30 cellular contexts compared by ENCODE assay signal in genomic region chr15:75181780-75182179, GRCh38. TPM values are rescaled to one million over a fixed set of nuclear protein-coding genes. Genes with fewer than 3 reads are reported as not detected.
A peak's percentile ranks its signal among the peaks of the same experiment; 100 is the strongest.
DNase-seq lines count a peak whose midpoint lies in the region; ATAC-seq, FAIRE-seq and TF ChIP-seq lines count a peak whose summit lies in the region.
"Had no signal": no experiment of that assay in that cellular context is flagged by ENCODE, and none has a peak within 500 bp of the region (broad histone marks: within the 10 kb centered on the region; RNA-seq: fewer than 3 reads in every experiment).

No MANE protein-coding gene starts in this region.

- H3K27me3 Mint-ChIP-seq in nephron progenitor cell (ENCODE audit: low read depth, poor library complexity), result peaks cover 32% of the 10 kb centered on the region

- intact Hi-C loops in heart left ventricle (cut with DNase I), result no loop called here

- no peak overlapping the region for H4K5ac ChIP-seq in H1 (ENCODE audit: insufficient read length, low read depth, low read length)

- no peak overlapping the region for H2BK15ac ChIP-seq in H1 (ENCODE audit: low read length)

- H3K4me3 ChIP-seq in cardiac muscle cell, result no peak overlapping the region
- H3K4me3 ChIP-seq in heart left ventricle, result no peak overlapping the region
- no peak overlapping the region for H3K4me3 ChIP-seq in H1 (ENCODE audit: extremely low read depth in 1 of 4, insufficient read depth in 2 of 4, low read depth in 3 of 4, low read length in 4 of 4)
- H3K4me3 ChIP-seq: ascending aorta, heart right ventricle, prostate gland had no signal

- no peaks in the 10 kb centered on the region for H3K36me3 Mint-ChIP-seq in nephron progenitor cell (ENCODE audit: low read depth)
- H3K36me3 Mint-ChIP-seq: activated naive CD8-positive, alpha-beta T cell treated with anti-CD3 and anti-CD28 coated beads for 36 hours; stimulated activated effector memory CD8-positive, alpha-beta T cell treated with anti-CD3 and anti-CD28 coated beads, Interleukin-12 subunit alpha, Interleukin-12 subunit beta, amount 100 ng/mL, for 72 hours had no signal

- H3K36me3 ChIP-seq in cardiac muscle cell (no peaks in the 10 kb centered on the region), heart left ventricle (no peaks in the 10 kb centered on the region), H1 (ENCODE audit: control insufficient read depth in 2 of 4, insufficient read depth in 4 of 4, low read length in 3 of 4) (no peaks in the 10 kb centered on the region)
- H3K36me3 ChIP-seq: ascending aorta, heart right ventricle, neutrophil, prostate gland had no signal

- no peaks in the 10 kb centered on the region for H3K27me3 ChIP-seq in cardiac muscle cell
- H3K27me3 ChIP-seq in heart left ventricle, result peaks cover 0 to 9% (median 0%) of the 10 kb centered on the region in 9 donors
- H3K27me3 ChIP-seq in H1 (replicated peaks in 1 of 4; ENCODE audit: control insufficient read depth in 3 of 4, extremely low read depth in 1 of 4, insufficient read depth in 3 of 4, low read length in 3 of 4), result peaks cover 0 to 16% (median 7%) of the 10 kb centered on the region in 4 experiments; a peak in 4 of 7 replicates
- H3K27me3 ChIP-seq: ascending aorta had no signal

- no peaks in the 10 kb centered on the region for H3K79me2 ChIP-seq in H1 (ENCODE audit: control insufficient read depth in 1 of 2, insufficient read depth in 2 of 2, low read length in 2 of 2)

- TF ChIP-seq RAD21 in H1 (IDR thresholded peaks at IDR 0.05 in 1 of 2, conservative IDR thresholded peaks at IDR 0.05 in 1 of 2; ENCODE audit: low read depth in 2 of 2, low read length in 2 of 2), result no peak

- no peak for TF ChIP-seq EP300 in H1 (IDR thresholded peaks at IDR 0.05; ENCODE audit: borderline replicate concordance in 1 of 2, low read depth in 2 of 2, low read length in 2 of 2)

- H3K18ac ChIP-seq in H1 (ENCODE audit: extremely low read depth, low read length), result no peak overlapping the region; the same call in 1 of the 2 replicates

- H3K27ac Mint-ChIP-seq in nephron progenitor cell, result peak overlapping the region; percentile 89
- H3K27ac Mint-ChIP-seq: activated B cell treated with CpG ODN at 0.5 μM for 24 hours; activated naive CD8-positive, alpha-beta T cell treated with anti-CD3 and anti-CD28 coated beads for 36 hours; HFFc6; stimulated activated effector memory CD8-positive, alpha-beta T cell treated with anti-CD3 and anti-CD28 coated beads, Interleukin-12 subunit alpha, Interleukin-12 subunit beta, amount 100 ng/mL, for 72 hours had no signal

- H3K4me1 ChIP-seq in cardiac muscle cell (ENCODE audit: low read depth) (peaks cover 49% of the 10 kb centered on the region), heart left ventricle (peaks cover 0 to 43% (median 37%) of the 10 kb centered on the region in 12 donors), H1 (replicated peaks in 1 of 4; ENCODE audit: control insufficient read depth in 3 of 4, insufficient read depth in 4 of 4, low read length in 3 of 4) (peaks cover 8 to 28% (median 19%) of the 10 kb centered on the region in 4 experiments)

- H2AK5ac ChIP-seq in H1 (ENCODE audit: low read depth, low read length), result 0 out of 2 replicates have a peak overlapping the region, but pooled peaks have one; percentile 75

- FAIRE-seq in H1 (lab: Jason Lieb, UNC), result no peak
- FAIRE-seq in urothelium cell line (lab: Jason Lieb, UNC), result no peak
- FAIRE-seq in frontal cortex (lab: Jason Lieb, UNC), result no peak

- no peak overlapping the region for H2BK5ac ChIP-seq in H1 (ENCODE audit: low read depth, low read length)

- H3K23ac ChIP-seq in H1 (ENCODE audit: insufficient read length), result no peak overlapping the region

- no peaks in the 10 kb centered on the region for H4K20me1 ChIP-seq in H1 (replicated peaks in 1 of 2; ENCODE audit: control insufficient read depth in 1 of 2, insufficient read depth in 2 of 2, low read length in 2 of 2)

- no peak overlapping the region for H4K8ac ChIP-seq in H1 (ENCODE audit: extremely low read depth, insufficient read depth, low read length)

- POLR2A ChIA-PET in H1 (lab: Charles Lee; ENCODE audit: partially characterized antibody), result interaction anchor here (0.7 to 3.7 kb wide), 4 partner anchors 14 to 124 kb away, joined by 3 to 13 read pairs (median 5); partner anchors contain the start of gene C15orf39

- H3K4me1 Mint-ChIP-seq in nephron progenitor cell, result peaks cover 72% of the 10 kb centered on the region
- H3K4me1 Mint-ChIP-seq: stimulated activated effector memory CD8-positive, alpha-beta T cell treated with anti-CD3 and anti-CD28 coated beads, Interleukin-12 subunit alpha, Interleukin-12 subunit beta, amount 100 ng/mL, for 72 hours had no signal

- no peak overlapping the region for H3K4ac ChIP-seq in H1 (replicated peaks; ENCODE audit: insufficient read length, low read depth, low read length)

- H3K23me2 ChIP-seq in H1 (ENCODE audit: low read depth, low read length), result no peaks in the 10 kb centered on the region; the same call in 1 of the 2 replicates

- TF ChIP-seq POLR2A in heart left ventricle (IDR thresholded peaks at IDR 0.05) (no peak), H1 (IDR thresholded peaks at IDR 0.05; ENCODE audit: control extremely low read depth in 1 of 2, low read depth in 2 of 2, low read length in 2 of 2) (no peak)

- no peak for DNase-seq in cardiac muscle cell (ENCODE audit: low read depth in 1 of 2, low spot score in 1 of 2)
- DNase-seq in heart left ventricle, result no peak
- no peak for DNase-seq in H1 (ENCODE audit: low read depth in 1 of 2, low spot score in 2 of 2)
- no peak for DNase-seq in nephron progenitor cell
- peak; percentile 2 for DNase-seq in urothelium cell line (ENCODE audit: low spot score)
- DNase-seq in frontal cortex (ENCODE audit: low spot score in 2 of 2), result no peak
- DNase-seq in SK-N-DZ (ENCODE audit: low spot score), result no peak
- DNase-seq: 8988T; activated B cell treated with CpG ODN at 0.5 μM for 24 hours; activated CD4-positive, alpha-beta T cell treated with anti-CD3 and anti-CD28 coated beads, Interleukin-2, amount 50 U/mL, for 1 hour; activated gamma-delta T cell; activated naive CD8-positive, alpha-beta T cell treated with anti-CD3 and anti-CD28 coated beads for 36 hours; activated T-cell treated with anti-CD3 and anti-CD28 coated beads, Interleukin-2, amount 50 U/mL, for 4 hours; Calu3; central memory CD4-positive, alpha-beta T cell; cortex of kidney; DND-41; effector memory CD4-positive, alpha-beta T cell; erythroblast; GF-D8; heart right ventricle; HFFc6; NCI-H1092; NCI-H1694; trophoblast cell had no signal

- H3K27ac ChIP-seq in cardiac muscle cell (peak overlapping the region; percentile 95), heart left ventricle (peak overlapping the region in 4 of 12 donors; percentile 17 to 51 (median 36)), H1 (ENCODE audit: low read depth, low read length) (no peak overlapping the region)
- H3K27ac ChIP-seq: ascending aorta had no signal

- H3K9me3 ChIP-seq in cardiac muscle cell (ENCODE audit: low read depth) (no peaks in the 10 kb centered on the region), heart left ventricle (no peaks in the 10 kb centered on the region), H1 (ENCODE audit: insufficient read depth in 2 of 2, low read depth in 1 of 2, low read length in 1 of 2) (no peaks in the 10 kb centered on the region)
- H3K9me3 ChIP-seq: ascending aorta, heart right ventricle, neutrophil, prostate gland had no signal

- CTCF ChIA-PET in H1 (lab: Charles Lee; ENCODE audit: partially characterized antibody), result interaction anchor here (0.8 to 3.1 kb wide), 12 partner anchors 11 to 156 kb away, joined by 3 to 13 read pairs (median 4); partner anchors contain the start of gene C15orf39

- TF ChIP-seq CTCF in cardiac muscle cell (IDR thresholded peaks at IDR 0.05; ENCODE audit: low read depth, low read length) (no peak), heart left ventricle (IDR thresholded peaks at IDR 0.05) (no peak), H1 (IDR thresholded peaks at IDR 0.05; ENCODE audit: control extremely low read depth in 1 of 3, insufficient read depth in 1 of 3, low read depth in 1 of 3, low read length in 3 of 3) (no peak), nephron progenitor cell (IDR thresholded peaks at IDR 0.05) (no peak)

- WGBS in heart left ventricle, 4 donors, result 56 to 74% (median 66%) methylated on average over 5 of the region's 5 CpGs
- WGBS in H1 (ENCODE audit: extremely low coverage in 1 of 2, insufficient coverage in 1 of 2, insufficient read length in 1 of 2, insufficient replicate concordance in 2 of 2, low coverage in 1 of 2, low lambda C conversion rate in 2 of 2, missing lambda C conversion rate in 1 of 2), 2 experiments, result 93% methylated on average over 5 of the region's 5 CpGs; no CpG with 5 or more reads in 1 of the 2 experiments

- no peak overlapping the region for H2BK20ac ChIP-seq in H1 (ENCODE audit: low read length)

- no peak overlapping the region for H2AFZ ChIP-seq in H1 (ENCODE audit: low read length)

- H3K9ac ChIP-seq in H1 (replicated peaks in 1 of 4; ENCODE audit: extremely low read depth in 1 of 4, low read depth in 3 of 4, low read length in 3 of 4), result no peak overlapping the region

- no peak overlapping the region for H3K4me2 ChIP-seq in H1 (ENCODE audit: insufficient read depth in 1 of 2, low read depth in 2 of 2, low read length in 2 of 2)

- no peak overlapping the region for H3K56ac ChIP-seq in H1 (replicated peaks; ENCODE audit: insufficient read length, low read depth, low read length)

- H3K79me1 ChIP-seq in H1 (ENCODE audit: low read depth, low read length), result no peaks in the 10 kb centered on the region

- H4K91ac ChIP-seq in H1 (replicated peaks; ENCODE audit: insufficient read length, low read length), result no peak overlapping the region

- H3K4me3 Mint-ChIP-seq in nephron progenitor cell, result peak overlapping the region; percentile 29
- H3K4me3 Mint-ChIP-seq: activated B cell treated with CpG ODN at 0.5 μM for 24 hours; activated naive CD8-positive, alpha-beta T cell treated with anti-CD3 and anti-CD28 coated beads for 36 hours; activated T-cell treated with anti-CD3 and anti-CD28 coated beads, Interleukin-2, amount 50 U/mL, for 4 hours; HFFc6; stimulated activated effector memory CD8-positive, alpha-beta T cell treated with anti-CD3 and anti-CD28 coated beads, Interleukin-12 subunit alpha, Interleukin-12 subunit beta, amount 100 ng/mL, for 72 hours had no signal

- H2BK12ac ChIP-seq in H1 (ENCODE audit: low read depth, low read length), result no peak overlapping the region

- ATAC-seq in heart left ventricle (no peak), GM18867 (IDR thresholded peaks at IDR 0.05; ENCODE audit: unreplicated experiment) (no peak)
- ATAC-seq: activated T-cell treated with anti-CD3 and anti-CD28 coated beads, Interleukin-2, amount 50 U/mL, for 4 hours had no signal

- no peak overlapping the region for H3K14ac ChIP-seq in H1 (ENCODE audit: insufficient read length)

- H2BK120ac ChIP-seq in H1 (replicated peaks; ENCODE audit: low read depth, low read length), result no peak overlapping the region

- no peaks in the 10 kb centered on the region for H3K9me3 Mint-ChIP-seq in nephron progenitor cell
- H3K9me3 Mint-ChIP-seq: activated B cell treated with CpG ODN at 0.5 μM for 24 hours; activated naive CD8-positive, alpha-beta T cell treated with anti-CD3 and anti-CD28 coated beads for 36 hours; activated T-cell treated with anti-CD3 and anti-CD28 coated beads, Interleukin-2, amount 50 U/mL, for 4 hours; HFFc6; stimulated activated effector memory CD8-positive, alpha-beta T cell treated with anti-CD3 and anti-CD28 coated beads, Interleukin-12 subunit alpha, Interleukin-12 subunit beta, amount 100 ng/mL, for 72 hours had no signal

RNA-seq across cellular contexts. Expression of gene C15orf39, which starts 19.9 kb away (rescaled TPM):
- total RNA-seq in cardiac muscle cell, result 28.9 and 35.1 TPM in 2 replicates
- polyA plus RNA-seq in cardiac muscle cell, result 8.6 and 12.8 TPM in 2 replicates
- total RNA-seq in heart left ventricle, result 10 to 100 TPM in 8 of 9 donors, 1 to 10 TPM in 1; 10.0 to 26.1 (median 13.9) TPM
- polyA plus RNA-seq in heart left ventricle, result 10 to 100 TPM in 1 of 2 donors, 1 to 10 TPM in 1; 6.5 to 11.9 TPM
- total RNA-seq in H1 (2021; fragmentation: NEBNext Ultra II Directional; extraction: Animal tissue kit (Norgen Biotek cat#: 25700)), result 35.6 and 38.5 TPM in 2 replicates
- 13.8 and 18.9 TPM in 2 replicates for polyA plus RNA-seq in H1 (2011; rRNA removed)
- polyA plus RNA-seq in H1 (2011; cell fraction: cytosol; rRNA removed), result 5.7 TPM
- polyA plus RNA-seq in H1 (2011; cell fraction: nucleus; rRNA removed), result 15.1 TPM
- polyA plus RNA-seq in H1 (2012, experiment 1 of 2), result 17.6 to 27.7 TPM (median 24.3 TPM) in 4 replicates
- 24.9 TPM for polyA plus RNA-seq in H1 (2012, experiment 2 of 2)
- polyA plus RNA-seq in H1 (2013, experiment 1 of 2), result 23.9 TPM
- 24.3 TPM for polyA plus RNA-seq in H1 (2013, experiment 2 of 2)
- polyA minus RNA-seq in H1 (2011; rRNA and poly(A)+ RNA removed), result 14.5 and 15.8 TPM in 2 replicates
- polyA minus RNA-seq in H1 (2011; cell fraction: cytosol; rRNA and poly(A)+ RNA removed), result 23.3 TPM
- polyA minus RNA-seq in H1 (2011; cell fraction: nucleus; rRNA and poly(A)+ RNA removed), result 21.6 TPM
- 0.41 TPM for total RNA-seq in frontal cortex
- 9.6 and 10.9 TPM in 2 replicates for polyA plus RNA-seq in SK-N-DZ (2014; cell fraction: cytosol; rRNA removed)
- 3.4 and 6.2 TPM in 2 replicates for polyA plus RNA-seq in SK-N-DZ (2014; cell fraction: nucleus; rRNA removed)
